7 cellular contexts compared by ENCODE assay signal in the genomic region with DNA sequence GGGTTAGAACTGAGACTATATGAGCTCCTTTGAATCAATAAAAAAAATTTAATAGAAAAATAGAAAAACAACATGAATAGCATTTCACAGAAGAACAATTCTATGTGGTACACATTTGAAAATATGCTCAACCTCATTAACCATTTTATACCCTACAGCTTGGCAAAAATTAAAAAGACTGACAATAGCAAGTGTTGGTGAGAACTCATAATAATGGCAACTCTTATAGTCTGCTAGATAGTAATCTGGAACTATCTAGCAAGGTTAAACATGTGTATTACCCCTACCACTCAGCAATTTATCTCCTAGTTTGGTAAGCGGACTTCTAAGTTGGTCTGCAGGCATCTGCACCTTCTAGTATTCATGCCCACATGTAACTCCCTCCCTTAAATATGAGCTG.
"Had no signal": no experiment of that assay in that cellular context is flagged by ENCODE, and none has a peak within 500 bp of the region (broad histone marks: within the 10 kb centered on the region; RNA-seq: fewer than 3 reads in every experiment).

No MANE protein-coding gene starts in this region.

- H3K4me3 Mint-ChIP-seq: IgD-negative memory B cell had no signal

- ATAC-seq: HepG2 had no signal

- H3K36me3 Mint-ChIP-seq: IgD-negative memory B cell had no signal

- H3K27ac ChIP-seq: HL-60, KMS-11 had no signal

- DNase-seq: IMR-90, KG1 had no signal

- H3K9ac ChIP-seq: KMS-11 had no signal

- H3K4me2 ChIP-seq: KMS-11 had no signal

- H3K27ac Mint-ChIP-seq: IgD-negative memory B cell had no signal

- H3K4me1 Mint-ChIP-seq: IgD-negative memory B cell had no signal

- FAIRE-seq: HepG2, HTR-8/SVneo had no signal
